Comparison of ENCODE assay signal across 8 cellular contexts in the genomic region with DNA sequence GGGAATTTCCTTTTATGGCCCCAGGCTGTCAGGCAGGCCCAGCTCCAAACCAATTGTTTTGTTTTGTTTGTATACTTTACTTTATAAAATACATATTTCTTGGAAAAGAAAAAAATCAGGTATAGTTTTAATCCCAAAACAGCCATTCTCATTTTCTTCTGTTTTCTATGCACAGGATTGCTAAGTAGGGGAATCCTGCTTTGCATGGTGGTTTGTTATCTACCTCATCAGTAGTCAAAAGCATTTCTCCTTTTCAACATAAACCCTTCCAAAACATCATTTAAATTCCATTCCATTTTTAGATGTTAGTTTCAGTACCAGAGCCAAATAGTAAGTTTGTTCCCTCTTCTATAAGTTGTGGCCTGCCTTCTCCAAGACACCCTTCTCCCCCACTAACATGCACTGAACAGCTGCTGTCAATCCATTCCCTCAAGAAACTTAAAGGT. TPM values are rescaled to one million over a fixed set of nuclear protein-coding genes. Genes with fewer than 3 reads are reported as not detected.
DNase-seq lines count a peak whose midpoint lies in the region; ATAC-seq and TF ChIP-seq lines count a peak whose summit lies in the region.

No MANE protein-coding gene starts in this region.

- H3K27ac Mint-ChIP-seq in activated CD4-positive, alpha-beta T cell treated with anti-CD3 and anti-CD28 coated beads, Interleukin-2, amount 10 ng/mL, durations not matched to agents 24 days and 14 days: peak overlapping the region; percentile 87
- peak overlapping the region; percentile 77 for H3K27ac Mint-ChIP-seq in activated CD8-positive, alpha-beta T cell treated with anti-CD3 and anti-CD28 coated beads, Interleukin-2, amount 10 ng/mL, durations not matched to agents 7 days and 5 days

- H3K27ac ChIP-seq in left lung (peak overlapping the region; percentile 91 to 98), testis (peak overlapping the region; percentile 85 to 90)

- CTCF ChIA-PET in activated CD8-positive, alpha-beta T cell treated with anti-CD3 and anti-CD28 coated beads, Interleukin-2, amount 10 ng/mL, durations not matched to agents 7 days and 5 days (lab: Charles Lee): interaction anchor here (0.8 to 2.2 kb wide), 9 partner anchors 8 to 228 kb away, joined by 3 to 12 read pairs (median 4); partner anchors contain the start of genes MRPL17 and TPP1
- CTCF ChIA-PET in HEK293T (lab: Yijun Ruan, JAX): interaction anchor here (0.9 kb wide), 1 partner anchor 228 kb away, joined by 7 read pairs; no protein-coding TSS in a partner anchor

- POLR2A ChIA-PET in activated CD8-positive, alpha-beta T cell treated with anti-CD3 and anti-CD28 coated beads, Interleukin-2, amount 10 ng/mL, durations not matched to agents 7 days and 5 days (lab: Charles Lee): interaction anchor here (2.0 kb wide), 1 partner anchor 76 kb away, joined by 8 read pairs; the partner anchor contains the start of gene MRPL17
- POLR2A ChIA-PET in HEK293T (lab: Yijun Ruan, JAX): interaction anchor here (1.1 to 3.5 kb wide), 5 partner anchors 12 to 76 kb away, joined by 3 to 14 read pairs (median 6); partner anchors contain the start of genes MRPL17 and TPP1

- H3K4me3 Mint-ChIP-seq in activated CD4-positive, alpha-beta T cell treated with anti-CD3 and anti-CD28 coated beads, Interleukin-2, amount 10 ng/mL, durations not matched to agents 24 days and 14 days: peak overlapping the region; percentile 69
- no peak overlapping the region for H3K4me3 Mint-ChIP-seq in activated CD8-positive, alpha-beta T cell treated with anti-CD3 and anti-CD28 coated beads, Interleukin-2, amount 10 ng/mL, durations not matched to agents 7 days and 5 days

- intact Hi-C loops in activated CD4-positive, alpha-beta T cell treated with anti-CD3 and anti-CD28 coated beads, Interleukin-2, amount 10 ng/mL, durations not matched to agents 24 days and 14 days (cut with micrococcal nuclease): loop anchor here (1.0 to 10.0 kb wide), 7 partner anchors 60 to 372 kb away; partner anchors contain the start of genes APBB1, CAVIN3, FHIP1B and MRPL17
- intact Hi-C loops in left lung (cut with DNase I) (no loop called here), testis (cut with DNase I; ENCODE audit: low total_unique reads) (no loop called here)

- H3K9me3 Mint-ChIP-seq in activated CD4-positive, alpha-beta T cell treated with anti-CD3 and anti-CD28 coated beads, Interleukin-2, amount 10 ng/mL, durations not matched to agents 24 days and 14 days: no peaks in the 10 kb centered on the region
- no peaks in the 10 kb centered on the region for H3K9me3 Mint-ChIP-seq in activated CD8-positive, alpha-beta T cell treated with anti-CD3 and anti-CD28 coated beads, Interleukin-2, amount 10 ng/mL, durations not matched to agents 7 days and 5 days (ENCODE audit: insufficient read depth)

- peaks cover 46% of the 10 kb centered on the region for H3K36me3 Mint-ChIP-seq in activated CD4-positive, alpha-beta T cell treated with anti-CD3 and anti-CD28 coated beads, Interleukin-2, amount 10 ng/mL, durations not matched to agents 24 days and 14 days (ENCODE audit: low read depth)
- peaks cover 52% of the 10 kb centered on the region for H3K36me3 Mint-ChIP-seq in activated CD8-positive, alpha-beta T cell treated with anti-CD3 and anti-CD28 coated beads, Interleukin-2, amount 10 ng/mL, durations not matched to agents 7 days and 5 days (ENCODE audit: low read depth)

- TF ChIP-seq POLR2A in testis (IDR thresholded peaks at IDR 0.05): no peak

- H3K27me3 ChIP-seq in left lung (no peaks in the 10 kb centered on the region), testis (no peaks in the 10 kb centered on the region), HAP-1 (ENCODE audit: low read depth) (no peaks in the 10 kb centered on the region)

- no peak for ATAC-seq in activated CD8-positive, alpha-beta T cell treated with anti-CD3 and anti-CD28 coated beads, Interleukin-2, amount 10 ng/mL, durations not matched to agents 7 days and 5 days
- ATAC-seq in left lung (no peak), GM18861 (IDR thresholded peaks at IDR 0.05; ENCODE audit: unreplicated experiment) (no peak)

- H3K9me3 ChIP-seq in left lung (no peaks in the 10 kb centered on the region), testis (no peaks in the 10 kb centered on the region), HAP-1 (no peaks in the 10 kb centered on the region)

- DNase-seq in activated CD4-positive, alpha-beta T cell treated with anti-CD3 and anti-CD28 coated beads, Interleukin-2, amount 10 ng/mL, durations not matched to agents 24 days and 14 days: peak; percentile 54
- no peak for DNase-seq in activated CD4-positive, alpha-beta T cell treated with anti-CD3 and anti-CD28 coated beads for 48 hours
- DNase-seq in activated CD8-positive, alpha-beta T cell treated with anti-CD3 and anti-CD28 coated beads, Interleukin-2, amount 10 ng/mL, durations not matched to agents 7 days and 5 days: peak; percentile 17
- no peak for DNase-seq in left lung
- DNase-seq in testis: no peak
- DNase-seq in HAP-1 (ENCODE audit: low spot score in 2 of 2): no peak
- no peak for DNase-seq in HEK293T (ENCODE audit: extremely low spot score)

- H3K4me3 ChIP-seq in left lung (no peak overlapping the region), testis (no peak overlapping the region), HAP-1 (no peak overlapping the region)

- TF ChIP-seq CTCF in left lung (IDR thresholded peaks at IDR 0.05): no peak
- no peak for TF ChIP-seq CTCF in testis (IDR thresholded peaks at IDR 0.05)

- H3K27me3 Mint-ChIP-seq in activated CD4-positive, alpha-beta T cell treated with anti-CD3 and anti-CD28 coated beads, Interleukin-2, amount 10 ng/mL, durations not matched to agents 24 days and 14 days: no peaks in the 10 kb centered on the region
- H3K27me3 Mint-ChIP-seq in activated CD8-positive, alpha-beta T cell treated with anti-CD3 and anti-CD28 coated beads, Interleukin-2, amount 10 ng/mL, durations not matched to agents 7 days and 5 days (ENCODE audit: low read depth): no peaks in the 10 kb centered on the region

- peaks cover 40% of the 10 kb centered on the region for H3K4me1 Mint-ChIP-seq in activated CD4-positive, alpha-beta T cell treated with anti-CD3 and anti-CD28 coated beads, Interleukin-2, amount 10 ng/mL, durations not matched to agents 24 days and 14 days
- peaks cover 55% of the 10 kb centered on the region for H3K4me1 Mint-ChIP-seq in activated CD8-positive, alpha-beta T cell treated with anti-CD3 and anti-CD28 coated beads, Interleukin-2, amount 10 ng/mL, durations not matched to agents 7 days and 5 days (ENCODE audit: low read depth)

- H3K36me3 ChIP-seq in left lung: peaks cover 0 to 39% of the 10 kb centered on the region in 2 donors
- no peaks in the 10 kb centered on the region for H3K36me3 ChIP-seq in testis (ENCODE audit: low read depth, missing control alignments)
- peaks cover 47% of the 10 kb centered on the region for H3K36me3 ChIP-seq in HAP-1 (replicated peaks)

- H3K4me1 ChIP-seq in left lung (peaks cover 44 to 83% of the 10 kb centered on the region in 2 donors), testis (peaks cover 37% of the 10 kb centered on the region), HAP-1 (peaks cover 29% of the 10 kb centered on the region)

- in situ Hi-C loops in HAP-1 (cut with MboI; ENCODE audit: low sequenced_read_pairs): no loop called here

TF ChIP-seq in HEK293T, 16 proteins besides CTCF, POLR2A, EP300 and RAD21:
- TF ChIP-seq ELF4 (IDR thresholded peaks at IDR 0.05) (no peak), SUZ12 (IDR thresholded peaks at IDR 0.05) (no peak), ZNF384 (IDR thresholded peaks at IDR 0.05) (no peak), ARNT (IDR thresholded peaks at IDR 0.05) (no peak), BHLHE40 (IDR thresholded peaks at IDR 0.05; ENCODE audit: borderline replicate concordance) (no peak), FOXK2 (IDR thresholded peaks at IDR 0.05) (no peak), LEF1 (IDR thresholded peaks at IDR 0.05; ENCODE audit: borderline replicate concordance) (no peak), FOXM1 (IDR thresholded peaks at IDR 0.05; ENCODE audit: borderline replicate concordance) (no peak)

RNA-seq across cellular contexts. Expression of gene ILK, which starts 3.6 kb away (rescaled TPM):
- 89.6 and 92.4 TPM in 2 replicates for total RNA-seq in activated CD4-positive, alpha-beta T cell treated with anti-CD3 and anti-CD28 coated beads, Interleukin-2, amount 10 ng/mL, durations not matched to agents 24 days and 14 days
- 100 to 1,000 TPM; 195 to 197 TPM for total RNA-seq in activated CD8-positive, alpha-beta T cell treated with anti-CD3 and anti-CD28 coated beads, Interleukin-2, amount 10 ng/mL, durations not matched to agents 7 days and 5 days
- total RNA-seq in left lung: 100 to 1,000 TPM; 155 to 165 TPM
- total RNA-seq in testis: 100 to 1,000 TPM in 1 of 2 donors, 10 to 100 TPM in 1; 79.1 to 109 TPM
- polyA plus RNA-seq in testis (ENCODE audit: insufficient read depth, low read depth, low replicate concordance): 122 TPM

RNA-seq across cellular contexts. Expression of gene RRP8, which starts 3.8 kb away (rescaled TPM):
- 41.5 and 43.8 TPM in 2 replicates for total RNA-seq in activated CD4-positive, alpha-beta T cell treated with anti-CD3 and anti-CD28 coated beads, Interleukin-2, amount 10 ng/mL, durations not matched to agents 24 days and 14 days
- total RNA-seq in activated CD8-positive, alpha-beta T cell treated with anti-CD3 and anti-CD28 coated beads, Interleukin-2, amount 10 ng/mL, durations not matched to agents 7 days and 5 days: 10 to 100 TPM; 28.6 to 29.8 TPM
- total RNA-seq in left lung (10 to 100 TPM; 18.0 to 19.5 TPM), testis (10 to 100 TPM; 17.5 to 18.5 TPM)
- 29.6 TPM for polyA plus RNA-seq in testis (ENCODE audit: insufficient read depth, low read depth, low replicate concordance)

RNA-seq across cellular contexts. Expression of gene TAF10, which starts 4.8 kb away (rescaled TPM):
- 140 and 141 TPM in 2 replicates for total RNA-seq in activated CD4-positive, alpha-beta T cell treated with anti-CD3 and anti-CD28 coated beads, Interleukin-2, amount 10 ng/mL, durations not matched to agents 24 days and 14 days
- 100 to 1,000 TPM; 140 to 156 TPM for total RNA-seq in activated CD8-positive, alpha-beta T cell treated with anti-CD3 and anti-CD28 coated beads, Interleukin-2, amount 10 ng/mL, durations not matched to agents 7 days and 5 days
- 100 to 1,000 TPM; 127 TPM for total RNA-seq in left lung
- total RNA-seq in testis: 100 to 1,000 TPM; 123 to 210 TPM
- 389 TPM for polyA plus RNA-seq in testis (ENCODE audit: insufficient read depth, low read depth, low replicate concordance)

RNA-seq across cellular contexts. Expression of gene TPP1, which starts 12.0 kb away (rescaled TPM):
- 32.2 and 35.2 TPM in 2 replicates for total RNA-seq in activated CD4-positive, alpha-beta T cell treated with anti-CD3 and anti-CD28 coated beads, Interleukin-2, amount 10 ng/mL, durations not matched to agents 24 days and 14 days
- 10 to 100 TPM; 74.1 to 78.9 TPM for total RNA-seq in activated CD8-positive, alpha-beta T cell treated with anti-CD3 and anti-CD28 coated beads, Interleukin-2, amount 10 ng/mL, durations not matched to agents 7 days and 5 days
- total RNA-seq in left lung: 100 to 1,000 TPM; 202 to 264 TPM
- 100 to 1,000 TPM; 134 to 151 TPM for total RNA-seq in testis
- polyA plus RNA-seq in testis (ENCODE audit: insufficient read depth, low read depth, low replicate concordance): 60.9 TPM

RNA-seq across cellular contexts. Expression of gene DCHS1, which starts 48.4 kb away (rescaled TPM):
- 0.35 and 0.36 TPM in 2 replicates for total RNA-seq in activated CD4-positive, alpha-beta T cell treated with anti-CD3 and anti-CD28 coated beads, Interleukin-2, amount 10 ng/mL, durations not matched to agents 24 days and 14 days
- under 1 TPM; 0.23 to 0.29 TPM for total RNA-seq in activated CD8-positive, alpha-beta T cell treated with anti-CD3 and anti-CD28 coated beads, Interleukin-2, amount 10 ng/mL, durations not matched to agents 7 days and 5 days
- 10 to 100 TPM; 15.4 to 18.9 TPM for total RNA-seq in left lung
- total RNA-seq in testis: 1 to 10 TPM; 7.1 to 8.8 TPM
- polyA plus RNA-seq in testis (ENCODE audit: insufficient read depth, low read depth, low replicate concordance): 14.2 TPM

Comparison
In these comparisons a context has a peak if more than half of its experiments do, and no peak if none do; other contexts are left out.
1. DNase-seq: peak in activated CD4-positive, alpha-beta T cell treated with anti-CD3 and anti-CD28 coated beads, Interleukin-2, amount 10 ng/mL, durations not matched to agents 24 days and 14 days (single experiment) and activated CD8-positive, alpha-beta T cell treated with anti-CD3 and anti-CD28 coated beads, Interleukin-2, amount 10 ng/mL, durations not matched to agents 7 days and 5 days (single experiment); none in activated CD4-positive, alpha-beta T cell treated with anti-CD3 and anti-CD28 coated beads for 48 hours (single experiment), left lung (0 of 2), testis (single experiment), HAP-1 (0 of 2) and HEK293T (single experiment).